Comparison of ENCODE assay signal across 1 cellular context in genomic region chr6:40961831-40962230, GRCh38.
A peak's percentile ranks its signal among the peaks of the same experiment; 100 is the strongest.
TF ChIP-seq lines count a peak whose summit lies in the region.

No MANE protein-coding gene starts in this region.

TF ChIP-seq in H1, 55 proteins besides CTCF, POLR2A, EP300 and RAD21:
- peak; percentile 22; the same call in 1 of the 2 replicates for TF ChIP-seq KDM1A (IDR thresholded peaks at IDR 0.05; ENCODE audit: borderline replicate concordance, low read length)
- no peak for TF ChIP-seq E2F6 (IDR thresholded peaks at IDR 0.05)
- no peak for TF ChIP-seq POLR2AphosphoS5 (IDR thresholded peaks at IDR 0.05; ENCODE audit: low read depth, low read length)
- no peak for TF ChIP-seq EGR1 (IDR thresholded peaks at IDR 0.05; ENCODE audit: borderline replicate concordance, low read depth, low read length)
